1 cellular context compared by ENCODE assay signal in the genomic region with DNA sequence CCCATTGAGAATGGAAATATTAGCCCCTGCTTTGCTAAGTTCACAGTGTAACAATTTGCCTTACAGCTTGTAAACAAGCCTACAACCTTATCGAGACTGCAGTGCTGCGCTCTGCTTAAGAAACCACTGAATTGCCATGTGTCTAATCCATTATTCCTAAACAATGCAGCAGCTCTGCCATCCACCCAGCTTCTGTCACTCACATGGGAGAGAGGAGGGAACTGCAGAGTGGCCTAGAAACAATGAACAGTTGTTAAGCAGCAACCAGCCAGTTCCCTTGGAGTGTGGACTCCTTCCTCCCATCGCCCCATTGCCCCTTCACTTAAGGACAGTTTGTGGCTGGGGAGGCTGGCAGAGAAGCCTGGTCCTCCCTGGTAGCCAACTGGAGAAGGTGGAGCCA.
TF ChIP-seq lines count a peak whose summit lies in the region.

No MANE protein-coding gene starts in this region.

TF ChIP-seq in HepG2, 621 proteins besides CTCF, POLR2A, EP300 and RAD21 (continued from another document):
- TF ChIP-seq, protein P1, sequence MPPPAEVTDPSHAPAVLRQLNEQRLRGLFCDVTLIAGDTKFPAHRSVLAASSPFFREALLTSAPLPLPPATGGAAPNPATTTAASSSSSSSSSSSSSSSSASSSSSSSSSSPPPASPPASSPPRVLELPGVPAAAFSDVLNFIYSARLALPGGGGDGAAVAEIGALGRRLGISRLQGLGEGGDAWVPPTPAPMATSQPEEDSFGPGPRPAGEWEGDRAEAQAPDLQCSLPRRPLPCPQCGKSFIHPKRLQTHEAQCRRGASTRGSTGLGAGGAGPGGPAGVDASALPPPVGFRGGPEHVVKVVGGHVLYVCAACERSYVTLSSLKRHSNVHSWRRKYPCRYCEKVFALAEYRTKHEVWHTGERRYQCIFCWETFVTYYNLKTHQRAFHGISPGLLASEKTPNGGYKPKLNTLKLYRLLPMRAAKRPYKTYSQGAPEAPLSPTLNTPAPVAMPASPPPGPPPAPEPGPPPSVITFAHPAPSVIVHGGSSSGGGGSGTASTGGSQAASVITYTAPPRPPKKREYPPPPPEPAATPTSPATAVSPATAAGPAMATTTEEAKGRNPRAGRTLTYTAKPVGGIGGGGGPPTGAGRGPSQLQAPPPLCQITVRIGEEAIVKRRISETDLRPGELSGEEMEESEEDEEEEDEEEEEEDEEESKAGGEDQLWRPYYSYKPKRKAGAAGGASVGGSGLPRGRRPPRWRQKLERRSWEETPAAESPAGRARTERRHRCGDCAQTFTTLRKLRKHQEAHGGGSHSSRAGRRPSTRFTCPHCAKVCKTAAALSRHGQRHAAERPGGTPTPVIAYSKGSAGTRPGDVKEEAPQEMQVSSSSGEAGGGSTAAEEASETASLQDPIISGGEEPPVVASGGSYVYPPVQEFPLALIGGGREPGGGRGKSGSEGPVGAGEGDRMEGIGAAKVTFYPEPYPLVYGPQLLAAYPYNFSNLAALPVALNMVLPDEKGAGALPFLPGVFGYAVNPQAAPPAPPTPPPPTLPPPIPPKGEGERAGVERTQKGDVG (CRISPR knock-in tag; IDR thresholded peaks at IDR 0.05; ENCODE audit: borderline replicate concordance): no peak
- TF ChIP-seq DBP (CRISPR knock-in tag; IDR thresholded peaks at IDR 0.05; ENCODE audit: not compliant biosample characterization) (no peak), MAZ (IDR thresholded peaks at IDR 0.05; ENCODE audit: borderline replicate concordance, low read depth, low read length) (no peak), MAZ (CRISPR knock-in tag; IDR thresholded peaks at IDR 0.05; ENCODE audit: low read depth) (no peak), ATM (IDR thresholded peaks at IDR 0.05; ENCODE audit: borderline replicate concordance) (no peak), PRDM15 (CRISPR knock-in tag; IDR thresholded peaks at IDR 0.05) (no peak), ZNF577 (CRISPR knock-in tag; IDR thresholded peaks at IDR 0.05; ENCODE audit: borderline replicate concordance, low read depth) (no peak), HNRNPK (IDR thresholded peaks at IDR 0.05; ENCODE audit: low read depth, low read length, poor library complexity, severe bottlenecking) (no peak), POLR2G (IDR thresholded peaks at IDR 0.05; ENCODE audit: low read depth, low read length) (no peak), MYC (CRISPR knock-in tag; IDR thresholded peaks at IDR 0.05; ENCODE audit: borderline replicate concordance) (no peak), ZNF724P (CRISPR knock-in tag; IDR thresholded peaks at IDR 0.05; ENCODE audit: borderline replicate concordance) (no peak), NPAS2 (CRISPR knock-in tag; IDR thresholded peaks at IDR 0.05; ENCODE audit: borderline replicate concordance) (no peak)
- TF ChIP-seq, protein P2, sequence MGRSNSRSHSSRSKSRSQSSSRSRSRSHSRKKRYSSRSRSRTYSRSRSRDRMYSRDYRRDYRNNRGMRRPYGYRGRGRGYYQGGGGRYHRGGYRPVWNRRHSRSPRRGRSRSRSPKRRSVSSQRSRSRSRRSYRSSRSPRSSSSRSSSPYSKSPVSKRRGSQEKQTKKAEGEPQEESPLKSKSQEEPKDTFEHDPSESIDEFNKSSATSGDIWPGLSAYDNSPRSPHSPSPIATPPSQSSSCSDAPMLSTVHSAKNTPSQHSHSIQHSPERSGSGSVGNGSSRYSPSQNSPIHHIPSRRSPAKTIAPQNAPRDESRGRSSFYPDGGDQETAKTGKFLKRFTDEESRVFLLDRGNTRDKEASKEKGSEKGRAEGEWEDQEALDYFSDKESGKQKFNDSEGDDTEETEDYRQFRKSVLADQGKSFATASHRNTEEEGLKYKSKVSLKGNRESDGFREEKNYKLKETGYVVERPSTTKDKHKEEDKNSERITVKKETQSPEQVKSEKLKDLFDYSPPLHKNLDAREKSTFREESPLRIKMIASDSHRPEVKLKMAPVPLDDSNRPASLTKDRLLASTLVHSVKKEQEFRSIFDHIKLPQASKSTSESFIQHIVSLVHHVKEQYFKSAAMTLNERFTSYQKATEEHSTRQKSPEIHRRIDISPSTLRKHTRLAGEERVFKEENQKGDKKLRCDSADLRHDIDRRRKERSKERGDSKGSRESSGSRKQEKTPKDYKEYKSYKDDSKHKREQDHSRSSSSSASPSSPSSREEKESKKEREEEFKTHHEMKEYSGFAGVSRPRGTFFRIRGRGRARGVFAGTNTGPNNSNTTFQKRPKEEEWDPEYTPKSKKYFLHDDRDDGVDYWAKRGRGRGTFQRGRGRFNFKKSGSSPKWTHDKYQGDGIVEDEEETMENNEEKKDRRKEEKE (IDR thresholded peaks at IDR 0.05): no peak
- TF ChIP-seq, protein P3, sequence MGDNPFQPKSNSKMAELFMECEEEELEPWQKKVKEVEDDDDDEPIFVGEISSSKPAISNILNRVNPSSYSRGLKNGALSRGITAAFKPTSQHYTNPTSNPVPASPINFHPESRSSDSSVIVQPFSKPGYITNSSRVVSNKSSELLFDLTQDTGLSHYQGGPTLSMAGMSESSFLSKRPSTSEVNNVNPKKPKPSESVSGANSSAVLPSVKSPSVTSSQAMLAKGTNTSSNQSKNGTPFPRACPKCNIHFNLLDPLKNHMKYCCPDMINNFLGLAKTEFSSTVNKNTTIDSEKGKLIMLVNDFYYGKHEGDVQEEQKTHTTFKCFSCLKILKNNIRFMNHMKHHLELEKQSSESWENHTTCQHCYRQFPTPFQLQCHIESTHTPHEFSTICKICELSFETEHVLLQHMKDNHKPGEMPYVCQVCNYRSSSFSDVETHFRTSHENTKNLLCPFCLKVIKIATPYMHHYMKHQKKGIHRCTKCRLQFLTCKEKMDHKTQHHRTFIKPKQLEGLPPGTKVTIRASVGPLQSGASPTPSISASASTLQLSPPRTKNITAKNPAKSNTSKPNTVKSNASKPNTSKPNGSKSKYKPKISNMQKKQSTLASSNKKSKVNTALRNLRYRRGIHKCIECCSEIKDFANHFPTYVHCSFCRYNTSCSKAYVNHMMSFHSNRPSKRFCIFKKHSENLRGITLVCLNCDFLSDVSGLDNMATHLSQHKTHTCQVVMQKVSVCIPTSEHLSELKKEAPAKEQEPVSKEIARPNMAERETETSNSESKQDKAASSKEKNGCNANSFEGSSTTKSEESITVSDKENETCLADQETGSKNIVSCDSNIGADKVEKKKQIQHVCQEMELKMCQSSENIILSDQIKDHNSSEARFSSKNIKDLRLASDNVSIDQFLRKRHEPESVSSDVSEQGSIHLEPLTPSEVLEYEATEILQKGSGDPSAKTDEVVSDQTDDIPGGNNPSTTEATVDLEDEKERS (CRISPR knock-in tag; IDR thresholded peaks at IDR 0.05): no peak
- TF ChIP-seq, protein P4, sequence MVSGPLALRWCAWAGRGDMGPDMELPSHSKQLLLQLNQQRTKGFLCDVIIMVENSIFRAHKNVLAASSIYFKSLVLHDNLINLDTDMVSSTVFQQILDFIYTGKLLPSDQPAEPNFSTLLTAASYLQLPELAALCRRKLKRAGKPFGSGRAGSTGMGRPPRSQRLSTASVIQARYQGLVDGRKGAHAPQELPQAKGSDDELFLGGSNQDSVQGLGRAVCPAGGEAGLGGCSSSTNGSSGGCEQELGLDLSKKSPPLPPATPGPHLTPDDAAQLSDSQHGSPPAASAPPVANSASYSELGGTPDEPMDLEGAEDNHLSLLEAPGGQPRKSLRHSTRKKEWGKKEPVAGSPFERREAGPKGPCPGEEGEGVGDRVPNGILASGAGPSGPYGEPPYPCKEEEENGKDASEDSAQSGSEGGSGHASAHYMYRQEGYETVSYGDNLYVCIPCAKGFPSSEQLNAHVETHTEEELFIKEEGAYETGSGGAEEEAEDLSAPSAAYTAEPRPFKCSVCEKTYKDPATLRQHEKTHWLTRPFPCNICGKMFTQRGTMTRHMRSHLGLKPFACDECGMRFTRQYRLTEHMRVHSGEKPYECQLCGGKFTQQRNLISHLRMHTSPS (CRISPR knock-in tag; IDR thresholded peaks at IDR 0.05; ENCODE audit: low read depth): no peak
